In genomic region chrX:65831268-65831667, GRCh38 we compare ENCODE assay signal across 28 cellular contexts.
"Had no signal": no experiment of that assay in that cellular context is flagged by ENCODE, and none has a peak within 500 bp of the region (broad histone marks: within the 10 kb centered on the region; RNA-seq: fewer than 3 reads in every experiment).

No MANE protein-coding gene starts in this region.

- FAIRE-seq: pancreas, small intestine had no signal

- H3K36me3 Mint-ChIP-seq: natural killer cell treated with Interleukin-12 subunit alpha and Interleukin-12 subunit beta and Interleukin-15 and Interleukin-18, amount 100 ng/mL, for 72 hours; stimulated activated memory B cell treated with anti-CD40 and anti-IgM and Interleukin-4, amounts not matched to agents 10 μg/mL and 1 μg/mL and 100 μg/mL, for 72 hours; type B pancreatic cell had no signal

- H3K36me3 ChIP-seq: neutrophil, pancreas, right lobe of liver, sigmoid colon, suprapubic skin, tibial artery, transverse colon, upper lobe of right lung, uterus had no signal

- H3K9me3 Mint-ChIP-seq: natural killer cell treated with Interleukin-12 subunit alpha and Interleukin-12 subunit beta and Interleukin-15 and Interleukin-18, amount 100 ng/mL, for 72 hours; stimulated activated naive CD8-positive, alpha-beta T cell treated with anti-CD3 and anti-CD28 coated beads, Interleukin-15, amount 100 ng/mL, for 72 hours; type B pancreatic cell had no signal

- H3K4me3 ChIP-seq: pancreas, psoas muscle, right lobe of liver, sigmoid colon, suprapubic skin, testis, tibial artery, transverse colon, upper lobe of right lung, uterus had no signal

- H3K4me3 Mint-ChIP-seq: naive thymus-derived CD8-positive, alpha-beta T cell; natural killer cell treated with Interleukin-12 subunit alpha and Interleukin-12 subunit beta and Interleukin-15 and Interleukin-18, amount 100 ng/mL, for 72 hours; nephron progenitor cell; neural crest cell; stimulated activated memory B cell treated with anti-CD40 and anti-IgM and Interleukin-4, amounts not matched to agents 10 μg/mL and 1 μg/mL and 100 μg/mL, for 72 hours; stimulated activated naive CD8-positive, alpha-beta T cell treated with anti-CD3 and anti-CD28 coated beads, Interleukin-15, amount 100 ng/mL, for 72 hours; type B pancreatic cell had no signal

- H3K4me1 ChIP-seq: pancreas, psoas muscle, right lobe of liver, sigmoid colon, suprapubic skin, testis, tibial artery, transverse colon, upper lobe of right lung, uterus had no signal

- DNase-seq: naive thymus-derived CD8-positive, alpha-beta T cell; nephron progenitor cell; nucleus accumbens; pancreas; psoas muscle; right cardiac atrium; right lobe of liver; sigmoid colon; small intestine; stimulated activated CD4-positive, alpha-beta T cell treated with anti-CD3 and anti-CD28 coated beads, Interleukin-15, amount 100 ng/mL, for 24 hours; stimulated activated CD4-positive, alpha-beta T cell treated with anti-CD3 and anti-CD28 coated beads, Interleukin-2, amount 100 ng/mL, for 24 hours; stimulated activated CD4-positive, alpha-beta T cell treated with anti-CD3 and anti-CD28 coated beads, Interleukin-2, amount 100 ng/mL, for 48 hours; stimulated activated CD4-positive, alpha-beta T cell treated with anti-CD3 and anti-CD28 coated beads, Interleukin-4, amount 100 ng/mL, for 24 hours; stimulated activated naive CD4-positive, alpha-beta T cell; stimulated activated naive CD8-positive, alpha-beta T cell treated with anti-CD3 and anti-CD28 coated beads, Interleukin-15, amount 100 ng/mL, for 72 hours; stimulated activated naive CD8-positive, alpha-beta T cell treated with anti-CD3 and anti-CD28 coated beads, Interleukin-15, Interleukin-2, amounts not matched to agents 100 U/mL and 50 U/mL, for 24 hours; substantia nigra; testis; tibial artery; transverse colon; upper lobe of right lung; uterus had no signal

- H3K9me3 ChIP-seq: neutrophil, pancreas, psoas muscle, right lobe of liver, sigmoid colon, suprapubic skin, testis, tibial artery, transverse colon, upper lobe of right lung, uterus had no signal

- H3K4me1 Mint-ChIP-seq: naive thymus-derived CD8-positive, alpha-beta T cell; neural crest cell; stimulated activated memory B cell treated with anti-CD40 and anti-IgM and Interleukin-4, amounts not matched to agents 10 μg/mL and 1 μg/mL and 100 μg/mL, for 72 hours; stimulated activated naive CD8-positive, alpha-beta T cell treated with anti-CD3 and anti-CD28 coated beads, Interleukin-15, amount 100 ng/mL, for 72 hours had no signal

- ATAC-seq: naive thymus-derived CD8-positive, alpha-beta T cell; natural killer cell treated with Interleukin-12 subunit alpha and Interleukin-12 subunit beta and Interleukin-15 and Interleukin-18, amount 100 ng/mL, for 72 hours; pancreas; psoas muscle; right cardiac atrium; right lobe of liver; stimulated activated memory B cell treated with anti-CD40 and anti-IgM and Interleukin-4, amounts not matched to agents 10 μg/mL and 1 μg/mL and 100 μg/mL, for 72 hours; stimulated activated naive CD8-positive, alpha-beta T cell treated with anti-CD3 and anti-CD28 coated beads, Interleukin-15, amount 100 ng/mL, for 72 hours; stimulated activated naive CD8-positive, alpha-beta T cell treated with anti-CD3 and anti-CD28 coated beads, Interleukin-15, Interleukin-2, amounts not matched to agents 100 U/mL and 50 U/mL, for 24 hours; upper lobe of right lung had no signal

- H3K27ac Mint-ChIP-seq: nephron progenitor cell; stimulated activated memory B cell treated with anti-CD40 and anti-IgM and Interleukin-4, amounts not matched to agents 10 μg/mL and 1 μg/mL and 100 μg/mL, for 72 hours; stimulated activated naive CD8-positive, alpha-beta T cell treated with anti-CD3 and anti-CD28 coated beads, Interleukin-15, amount 100 ng/mL, for 72 hours; type B pancreatic cell had no signal
